In the genomic region with DNA sequence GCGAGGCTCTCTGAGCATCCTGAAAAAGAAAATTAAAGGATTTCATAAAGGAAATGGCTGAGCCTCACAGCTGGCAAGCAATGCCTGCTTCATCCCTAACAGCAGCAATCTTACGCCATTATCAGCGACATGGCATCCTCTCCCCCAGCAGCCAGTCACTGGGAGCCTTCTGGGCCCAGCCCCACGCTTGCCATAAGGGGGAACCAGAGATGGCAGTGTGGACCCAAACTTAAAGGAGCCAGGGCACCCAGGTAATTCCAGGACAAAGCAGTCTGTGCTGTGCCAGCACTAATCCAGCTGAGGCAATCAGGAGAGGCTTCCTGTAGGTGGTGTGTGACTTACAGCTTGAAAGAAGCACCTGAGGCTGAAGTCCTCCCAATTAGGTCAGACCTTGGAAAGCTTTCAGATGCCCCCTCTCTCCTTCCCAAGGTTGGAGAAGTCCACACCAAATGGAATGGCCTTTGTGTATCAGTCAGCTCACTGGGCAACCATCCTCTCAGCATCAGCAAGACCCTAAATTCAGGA, we compare ENCODE assay signal across 34 cellular contexts. TPM values are rescaled to one million over a fixed set of nuclear protein-coding genes. Genes with fewer than 3 reads are reported as not detected.
"Had no signal": no experiment of that assay in that cellular context is flagged by ENCODE, and none has a peak within 500 bp of the region (broad histone marks: within the 10 kb centered on the region; RNA-seq: fewer than 3 reads in every experiment).

No MANE protein-coding gene starts in this region.

- FAIRE-seq: bronchial epithelial cell, kidney, TTC549 had no signal

- H3K4me1 Mint-ChIP-seq: naive thymus-derived CD8-positive, alpha-beta T cell; neural crest cell; stimulated activated effector memory CD8-positive, alpha-beta T cell treated with anti-CD3 and anti-CD28 coated beads, Interleukin-12 subunit alpha, Interleukin-12 subunit beta, amount 100 ng/mL, for 72 hours; stimulated activated naive CD8-positive, alpha-beta T cell treated with anti-CD3 and anti-CD28 coated beads, Interleukin-15, amount 100 ng/mL, for 72 hours had no signal

- H3K79me2 ChIP-seq: parathyroid adenoma had no signal

- H3K4me1 ChIP-seq: colonic mucosa, gastrocnemius medialis, parathyroid adenoma, thyroid gland, upper lobe of left lung had no signal

- ATAC-seq: activated CD4-positive, CD25-positive, alpha-beta regulatory T cell treated with anti-CD3 and anti-CD28 coated beads, Interleukin-2, amount 50 U/mL, for 24 hours; effector memory CD8-positive, alpha-beta T cell; gastrocnemius medialis; left colon; naive thymus-derived CD8-positive, alpha-beta T cell; right cardiac atrium; stimulated activated effector memory CD8-positive, alpha-beta T cell treated with anti-CD3 and anti-CD28 coated beads, Interleukin-12 subunit alpha, Interleukin-12 subunit beta, amount 100 ng/mL, for 72 hours; stimulated activated naive CD8-positive, alpha-beta T cell treated with anti-CD3 and anti-CD28 coated beads, Interleukin-15, amount 100 ng/mL, for 72 hours had no signal

- H3K9me3 Mint-ChIP-seq: effector memory CD8-positive, alpha-beta T cell; neural crest cell; stimulated activated effector memory CD8-positive, alpha-beta T cell treated with anti-CD3 and anti-CD28 coated beads, Interleukin-12 subunit alpha, Interleukin-12 subunit beta, amount 100 ng/mL, for 72 hours; stimulated activated naive CD8-positive, alpha-beta T cell treated with anti-CD3 and anti-CD28 coated beads, Interleukin-15, amount 100 ng/mL, for 72 hours had no signal

- H3K4me3 Mint-ChIP-seq: activated naive CD8-positive, alpha-beta T cell; effector memory CD8-positive, alpha-beta T cell; naive thymus-derived CD8-positive, alpha-beta T cell; neural crest cell; stimulated activated effector memory CD8-positive, alpha-beta T cell treated with anti-CD3 and anti-CD28 coated beads, Interleukin-12 subunit alpha, Interleukin-12 subunit beta, amount 100 ng/mL, for 72 hours; stimulated activated naive CD8-positive, alpha-beta T cell treated with anti-CD3 and anti-CD28 coated beads, Interleukin-15, amount 100 ng/mL, for 72 hours had no signal

- DNase-seq: activated CD4-positive, alpha-beta T cell treated with anti-CD3 and anti-CD28 coated beads for 48 hours; activated CD4-positive, alpha-beta T cell treated with anti-CD3 and anti-CD28 coated beads, Interleukin-2, amount 50 U/mL, for 48 hours; activated effector memory CD4-positive, alpha-beta T cell treated with Interleukin-2 at 50 U/mL for 16 hours; activated naive CD4-positive, alpha-beta T cell treated with Interleukin-2 at 50 U/mL for 16 hours; colonic mucosa; effector memory CD8-positive, alpha-beta T cell; erythroblast; gastrocnemius medialis; kidney; left colon; mammary epithelial cell; midbrain; naive thymus-derived CD8-positive, alpha-beta T cell; occipital lobe; right cardiac atrium; stimulated activated CD4-positive, alpha-beta T cell treated with anti-CD3 and anti-CD28 coated beads, Interleukin-4, amount 100 ng/mL, for 24 hours; stimulated activated naive CD8-positive, alpha-beta T cell treated with anti-CD3 and anti-CD28 coated beads, Interleukin-15, amount 100 ng/mL, for 72 hours; thyroid gland had no signal

- H3K36me3 Mint-ChIP-seq: activated naive CD8-positive, alpha-beta T cell; naive thymus-derived CD8-positive, alpha-beta T cell; stimulated activated effector memory CD8-positive, alpha-beta T cell treated with anti-CD3 and anti-CD28 coated beads, Interleukin-12 subunit alpha, Interleukin-12 subunit beta, amount 100 ng/mL, for 72 hours had no signal

- H3K9me3 ChIP-seq: colonic mucosa, gastrocnemius medialis, thyroid gland, upper lobe of left lung had no signal

- H3K27me3 ChIP-seq: colonic mucosa, dorsolateral prefrontal cortex, thyroid gland had no signal

- H3K27ac Mint-ChIP-seq: activated naive CD8-positive, alpha-beta T cell; effector memory CD8-positive, alpha-beta T cell; naive thymus-derived CD8-positive, alpha-beta T cell; stimulated activated effector memory CD8-positive, alpha-beta T cell treated with anti-CD3 and anti-CD28 coated beads, Interleukin-12 subunit alpha, Interleukin-12 subunit beta, amount 100 ng/mL, for 72 hours; stimulated activated naive CD8-positive, alpha-beta T cell treated with anti-CD3 and anti-CD28 coated beads, Interleukin-15, amount 100 ng/mL, for 72 hours had no signal

- H2AFZ ChIP-seq: parathyroid adenoma had no signal

- H3K36me3 ChIP-seq: colonic mucosa, gastrocnemius medialis, thyroid gland, upper lobe of left lung had no signal

- H3K27ac ChIP-seq: colonic mucosa, gastrocnemius medialis, parathyroid adenoma, skin epidermis, thyroid gland, upper lobe of left lung, VCaP had no signal

- H3K9ac ChIP-seq: parathyroid adenoma had no signal

- H3K4me3 ChIP-seq: colonic mucosa, dorsolateral prefrontal cortex, gastrocnemius medialis, skin epidermis, thyroid gland, upper lobe of left lung had no signal

RNA-seq across cellular contexts. Expression of a gene that starts 10.3 kb away (rescaled TPM):
- total RNA-seq: activated CD8-positive, alpha-beta memory T cell treated with anti-CD3 and anti-CD28 coated beads for 36 hours; bronchial epithelial cell; colonic mucosa; gastrocnemius medialis; kidney; left colon; liver; mammary epithelial cell; naive thymus-derived CD8-positive, alpha-beta T cell; pulmonary artery endothelial cell; right cardiac atrium; T-helper 1 cell treated with Interleukin-12 subunit alpha and Interleukin-12 subunit beta and Interleukin-4 antibody, amounts not matched to agents 30 ng/mL and 1 ng/mL, for 36 hours; thyroid gland; upper lobe of left lung had no signal
- polyA plus RNA-seq: adipose tissue, liver, mammary epithelial cell, right cardiac atrium had no signal
